Comparison of ENCODE assay signal across 15 cellular contexts in genomic region chr4:149801416-149801815, GRCh38.
A peak's percentile ranks its signal among the peaks of the same experiment; 100 is the strongest.
DNase-seq lines count a peak whose midpoint lies in the region; TF ChIP-seq lines count a peak whose summit lies in the region.
"Had no signal": no experiment of that assay in that cellular context is flagged by ENCODE, and none has a peak within 500 bp of the region (broad histone marks: within the 10 kb centered on the region; RNA-seq: fewer than 3 reads in every experiment).

No MANE protein-coding gene starts in this region.

- in situ Hi-C loops in GM13976 (cut with MboI; ENCODE audit: low sequenced_read_pairs, unreplicated experiment) = no loop called here

- H3K4me1 ChIP-seq in adipocyte (ENCODE audit: control insufficient read depth, insufficient read depth, low read length) = no peaks in the 10 kb centered on the region
- H3K4me1 ChIP-seq: BLaER1 had no signal

- no peak for TF ChIP-seq CTCF in fibroblast of mammary gland (conservative IDR thresholded peaks at IDR 0.05; ENCODE audit: control insufficient read depth, insufficient read depth, low read depth, low read length)
- no peak for TF ChIP-seq CTCF in foreskin fibroblast (IDR thresholded peaks at IDR 0.05; ENCODE audit: low read depth, low read length)
- no peak for TF ChIP-seq CTCF in GM13976 (IDR thresholded peaks at IDR 0.05; ENCODE audit: borderline replicate concordance, control extremely low read depth, extremely low read depth, insufficient read depth, missing control alignments)

- no peak overlapping the region for H3K9ac ChIP-seq in adipocyte (ENCODE audit: low read length)
- H3K9ac ChIP-seq: BLaER1 had no signal

- H3K4me3 ChIP-seq in adipocyte (ENCODE audit: low read length) (no peak overlapping the region), fibroblast of mammary gland (ENCODE audit: control insufficient read depth, low read depth, low read length) (no peak overlapping the region), foreskin fibroblast (ENCODE audit: low read depth in 1 of 2, low read length in 2 of 2) (no peak overlapping the region)
- H3K4me3 ChIP-seq: BLaER1, GM23338 had no signal

- DNase-seq in EH (ENCODE audit: low read depth) (peak; percentile 9), adipocyte (ENCODE audit: low read depth) (peak; percentile 39), fibroblast of mammary gland (ENCODE audit: low read depth) (peak; percentile 48), foreskin fibroblast (peak; percentile 21 to 49), NCI-H345 treated with DMSO at 0.1 percent for 48 hours (lab: John Stamatoyannopoulos, UW; ENCODE audit: unreplicated experiment) (no peak), GM13976 (ENCODE audit: low spot score) (no peak), cortex of kidney (lab: John Stamatoyannopoulos, UW) (no peak)
- DNase-seq: ACHN; CD4-positive, alpha-beta memory T cell; DMS153; DMS79; GF-D8; HCEC 1CT had no signal

- peaks cover 8% of the 10 kb centered on the region for H3K9me3 ChIP-seq in adipocyte (ENCODE audit: control insufficient read depth, low read length)

- H3K27me3 ChIP-seq in adipocyte (replicated peaks; ENCODE audit: control insufficient read depth, insufficient read depth, low read length) = no peaks in the 10 kb centered on the region
- H3K27me3 ChIP-seq: BLaER1 had no signal

- H3K36me3 ChIP-seq in adipocyte (ENCODE audit: control insufficient read depth, insufficient read depth, low read length, severe bottlenecking) = no peaks in the 10 kb centered on the region
- H3K36me3 ChIP-seq: BLaER1 had no signal

Comparison
In these comparisons a context has a peak if more than half of its experiments do, and no peak if none do; other contexts are left out.
1. DNase-seq: peak in EH (single experiment), adipocyte (single experiment), fibroblast of mammary gland (single experiment) and foreskin fibroblast (2 of 2); none in NCI-H345 treated with DMSO at 0.1 percent for 48 hours (single experiment), GM13976 (single experiment) and cortex of kidney (single experiment).